1 cellular context compared by ENCODE assay signal in the genomic region with DNA sequence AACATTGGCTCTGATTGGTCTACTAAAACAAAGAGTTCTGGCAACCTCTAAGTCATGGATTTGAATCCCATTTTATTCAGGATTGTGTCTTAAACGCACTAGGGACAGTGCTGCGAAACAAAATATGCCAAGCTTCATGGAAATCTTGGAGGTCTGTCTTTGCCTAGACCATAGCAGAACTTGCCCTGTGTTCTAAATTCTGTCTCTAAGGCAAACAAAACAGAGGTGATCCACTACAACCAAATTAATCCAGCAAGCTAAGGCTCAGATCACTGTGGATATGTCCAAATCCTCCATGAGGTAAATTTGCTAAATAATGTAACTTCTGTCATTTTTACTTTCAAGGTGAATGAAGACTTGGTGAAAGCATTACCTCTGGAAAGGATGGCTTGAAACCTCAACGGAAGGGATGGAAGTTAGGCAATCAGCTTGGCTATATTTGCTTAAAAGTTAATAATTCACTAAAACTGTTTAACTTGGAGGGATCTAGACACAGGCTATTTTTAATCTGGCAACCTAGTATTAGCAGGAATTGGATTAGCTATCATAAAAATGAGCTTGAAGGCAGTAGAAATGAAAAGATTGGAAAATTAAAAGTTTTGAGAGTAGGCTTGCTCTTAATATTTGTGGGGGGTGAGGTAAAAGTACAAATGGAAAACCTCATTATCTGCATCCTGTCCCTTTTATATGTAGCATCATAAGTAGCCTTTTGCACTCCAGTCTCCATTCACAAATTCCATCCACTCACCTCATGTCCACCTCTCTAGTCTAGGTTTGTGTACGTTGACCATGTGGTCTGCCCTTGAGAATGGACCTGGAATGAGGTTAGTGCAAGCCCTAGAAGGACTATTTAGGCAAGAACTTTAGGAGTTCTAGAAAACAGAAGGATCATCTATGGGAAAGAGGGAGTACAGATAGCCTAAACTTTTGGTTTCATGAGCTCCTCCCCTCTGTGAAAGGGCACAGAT.
TF ChIP-seq lines count a peak whose summit lies in the region.

No MANE protein-coding gene starts in this region.

TF ChIP-seq in HepG2, 621 proteins besides CTCF, POLR2A, EP300 and RAD21 (continued from another document and continues in another):
- TF ChIP-seq ZBTB10 (CRISPR knock-in tag; IDR thresholded peaks at IDR 0.05; ENCODE audit: borderline replicate concordance) (no peak), GTF3A (CRISPR knock-in tag; conservative IDR thresholded peaks at IDR 0.05) (no peak), FOXA1 (IDR thresholded peaks at IDR 0.05) (no peak), FOXA1 (CRISPR knock-in tag; IDR thresholded peaks at IDR 0.05) (peak; percentile 42; the same call in 1 of the 2 replicates), ZBTB21 (CRISPR knock-in tag; IDR thresholded peaks at IDR 0.05) (no peak), ARID5B (CRISPR knock-in tag; IDR thresholded peaks at IDR 0.05) (peak; percentile 36; the same call in 1 of the 2 replicates), CEBPB (IDR thresholded peaks at IDR 0.05; ENCODE audit: borderline replicate concordance, low read depth, low read length) (peak; percentile 75; the same call in 1 of the 2 replicates), NFE2 (CRISPR knock-in tag; IDR thresholded peaks at IDR 0.05) (no peak), ZNF614 (CRISPR knock-in tag; IDR thresholded peaks at IDR 0.05; ENCODE audit: borderline replicate concordance) (no peak), MTA1 (CRISPR knock-in tag; IDR thresholded peaks at IDR 0.05; ENCODE audit: borderline replicate concordance) (no peak), MTERF4 (CRISPR knock-in tag; IDR thresholded peaks at IDR 0.05) (no peak), MEIS1 (CRISPR knock-in tag; IDR thresholded peaks at IDR 0.05; ENCODE audit: borderline replicate concordance) (no peak), REXO4 (CRISPR knock-in tag; IDR thresholded peaks at IDR 0.05; ENCODE audit: borderline replicate concordance) (no peak), ZNF644 (CRISPR knock-in tag; IDR thresholded peaks at IDR 0.05; ENCODE audit: low read depth) (0 out of 2 replicates have a peak, but pooled peaks have one; percentile 35), TP53 (CRISPR knock-in tag; conservative IDR thresholded peaks at IDR 0.05) (no peak), ZNF766 (CRISPR knock-in tag; IDR thresholded peaks at IDR 0.05; ENCODE audit: borderline replicate concordance) (no peak), GRHL1 (CRISPR knock-in tag; conservative IDR thresholded peaks at IDR 0.05) (no peak), ZFP37 (CRISPR knock-in tag; IDR thresholded peaks at IDR 0.05; ENCODE audit: borderline replicate concordance) (no peak), RFX5 (IDR thresholded peaks at IDR 0.05; ENCODE audit: low read depth, low read length) (no peak), ZNF589 (CRISPR knock-in tag; conservative IDR thresholded peaks at IDR 0.05) (no peak), MAFK (conservative IDR thresholded peaks at IDR 0.05 in 1 of 2, IDR thresholded peaks at IDR 0.05 in 1 of 2; ENCODE audit: low read length in 2 of 2) (no peak), ZNF101 (CRISPR knock-in tag; IDR thresholded peaks at IDR 0.05; ENCODE audit: borderline replicate concordance, low read depth) (no peak), CCAR2 (optimal IDR thresholded peaks at IDR 0.05; ENCODE audit: low read depth, low read length) (no peak)
- TF ChIP-seq, protein P1, sequence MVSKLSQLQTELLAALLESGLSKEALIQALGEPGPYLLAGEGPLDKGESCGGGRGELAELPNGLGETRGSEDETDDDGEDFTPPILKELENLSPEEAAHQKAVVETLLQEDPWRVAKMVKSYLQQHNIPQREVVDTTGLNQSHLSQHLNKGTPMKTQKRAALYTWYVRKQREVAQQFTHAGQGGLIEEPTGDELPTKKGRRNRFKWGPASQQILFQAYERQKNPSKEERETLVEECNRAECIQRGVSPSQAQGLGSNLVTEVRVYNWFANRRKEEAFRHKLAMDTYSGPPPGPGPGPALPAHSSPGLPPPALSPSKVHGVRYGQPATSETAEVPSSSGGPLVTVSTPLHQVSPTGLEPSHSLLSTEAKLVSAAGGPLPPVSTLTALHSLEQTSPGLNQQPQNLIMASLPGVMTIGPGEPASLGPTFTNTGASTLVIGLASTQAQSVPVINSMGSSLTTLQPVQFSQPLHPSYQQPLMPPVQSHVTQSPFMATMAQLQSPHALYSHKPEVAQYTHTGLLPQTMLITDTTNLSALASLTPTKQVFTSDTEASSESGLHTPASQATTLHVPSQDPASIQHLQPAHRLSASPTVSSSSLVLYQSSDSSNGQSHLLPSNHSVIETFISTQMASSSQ (IDR thresholded peaks at IDR 0.05; ENCODE audit: low read depth), result peak; percentile 91
- TF ChIP-seq, protein P1 (CRISPR knock-in tag; IDR thresholded peaks at IDR 0.05; ENCODE audit: borderline replicate concordance), result peak; percentile 93
- TF ChIP-seq, protein P2, sequence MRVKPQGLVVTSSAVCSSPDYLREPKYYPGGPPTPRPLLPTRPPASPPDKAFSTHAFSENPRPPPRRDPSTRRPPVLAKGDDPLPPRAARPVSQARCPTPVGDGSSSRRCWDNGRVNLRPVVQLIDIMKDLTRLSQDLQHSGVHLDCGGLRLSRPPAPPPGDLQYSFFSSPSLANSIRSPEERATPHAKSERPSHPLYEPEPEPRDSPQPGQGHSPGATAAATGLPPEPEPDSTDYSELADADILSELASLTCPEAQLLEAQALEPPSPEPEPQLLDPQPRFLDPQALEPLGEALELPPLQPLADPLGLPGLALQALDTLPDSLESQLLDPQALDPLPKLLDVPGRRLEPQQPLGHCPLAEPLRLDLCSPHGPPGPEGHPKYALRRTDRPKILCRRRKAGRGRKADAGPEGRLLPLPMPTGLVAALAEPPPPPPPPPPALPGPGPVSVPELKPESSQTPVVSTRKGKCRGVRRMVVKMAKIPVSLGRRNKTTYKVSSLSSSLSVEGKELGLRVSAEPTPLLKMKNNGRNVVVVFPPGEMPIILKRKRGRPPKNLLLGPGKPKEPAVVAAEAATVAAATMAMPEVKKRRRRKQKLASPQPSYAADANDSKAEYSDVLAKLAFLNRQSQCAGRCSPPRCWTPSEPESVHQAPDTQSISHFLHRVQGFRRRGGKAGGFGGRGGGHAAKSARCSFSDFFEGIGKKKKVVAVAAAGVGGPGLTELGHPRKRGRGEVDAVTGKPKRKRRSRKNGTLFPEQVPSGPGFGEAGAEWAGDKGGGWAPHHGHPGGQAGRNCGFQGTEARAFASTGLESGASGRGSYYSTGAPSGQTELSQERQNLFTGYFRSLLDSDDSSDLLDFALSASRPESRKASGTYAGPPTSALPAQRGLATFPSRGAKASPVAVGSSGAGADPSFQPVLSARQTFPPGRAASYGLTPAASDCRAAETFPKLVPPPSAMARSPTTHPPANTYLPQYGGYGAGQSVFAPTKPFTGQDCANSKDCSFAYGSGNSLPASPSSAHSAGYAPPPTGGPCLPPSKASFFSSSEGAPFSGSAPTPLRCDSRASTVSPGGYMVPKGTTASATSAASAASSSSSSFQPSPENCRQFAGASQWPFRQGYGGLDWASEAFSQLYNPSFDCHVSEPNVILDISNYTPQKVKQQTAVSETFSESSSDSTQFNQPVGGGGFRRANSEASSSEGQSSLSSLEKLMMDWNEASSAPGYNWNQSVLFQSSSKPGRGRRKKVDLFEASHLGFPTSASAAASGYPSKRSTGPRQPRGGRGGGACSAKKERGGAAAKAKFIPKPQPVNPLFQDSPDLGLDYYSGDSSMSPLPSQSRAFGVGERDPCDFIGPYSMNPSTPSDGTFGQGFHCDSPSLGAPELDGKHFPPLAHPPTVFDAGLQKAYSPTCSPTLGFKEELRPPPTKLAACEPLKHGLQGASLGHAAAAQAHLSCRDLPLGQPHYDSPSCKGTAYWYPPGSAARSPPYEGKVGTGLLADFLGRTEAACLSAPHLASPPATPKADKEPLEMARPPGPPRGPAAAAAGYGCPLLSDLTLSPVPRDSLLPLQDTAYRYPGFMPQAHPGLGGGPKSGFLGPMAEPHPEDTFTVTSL (CRISPR knock-in tag; IDR thresholded peaks at IDR 0.05; ENCODE audit: borderline replicate concordance), result no peak
- TF ChIP-seq, protein P3, sequence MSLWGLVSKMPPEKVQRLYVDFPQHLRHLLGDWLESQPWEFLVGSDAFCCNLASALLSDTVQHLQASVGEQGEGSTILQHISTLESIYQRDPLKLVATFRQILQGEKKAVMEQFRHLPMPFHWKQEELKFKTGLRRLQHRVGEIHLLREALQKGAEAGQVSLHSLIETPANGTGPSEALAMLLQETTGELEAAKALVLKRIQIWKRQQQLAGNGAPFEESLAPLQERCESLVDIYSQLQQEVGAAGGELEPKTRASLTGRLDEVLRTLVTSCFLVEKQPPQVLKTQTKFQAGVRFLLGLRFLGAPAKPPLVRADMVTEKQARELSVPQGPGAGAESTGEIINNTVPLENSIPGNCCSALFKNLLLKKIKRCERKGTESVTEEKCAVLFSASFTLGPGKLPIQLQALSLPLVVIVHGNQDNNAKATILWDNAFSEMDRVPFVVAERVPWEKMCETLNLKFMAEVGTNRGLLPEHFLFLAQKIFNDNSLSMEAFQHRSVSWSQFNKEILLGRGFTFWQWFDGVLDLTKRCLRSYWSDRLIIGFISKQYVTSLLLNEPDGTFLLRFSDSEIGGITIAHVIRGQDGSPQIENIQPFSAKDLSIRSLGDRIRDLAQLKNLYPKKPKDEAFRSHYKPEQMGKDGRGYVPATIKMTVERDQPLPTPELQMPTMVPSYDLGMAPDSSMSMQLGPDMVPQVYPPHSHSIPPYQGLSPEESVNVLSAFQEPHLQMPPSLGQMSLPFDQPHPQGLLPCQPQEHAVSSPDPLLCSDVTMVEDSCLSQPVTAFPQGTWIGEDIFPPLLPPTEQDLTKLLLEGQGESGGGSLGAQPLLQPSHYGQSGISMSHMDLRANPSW (CRISPR knock-in tag; IDR thresholded peaks at IDR 0.05; ENCODE audit: borderline replicate concordance), result no peak
